2 cellular contexts compared by ENCODE assay signal in genomic region chr9:85741112-85741874, GRCh38.
A peak's percentile ranks its signal among the peaks of the same experiment; 100 is the strongest.
TF ChIP-seq lines count a peak whose summit lies in the region.

No MANE protein-coding gene starts in this region.

TF ChIP-seq in HEK293, 187 proteins besides CTCF, POLR2A, EP300 and RAD21 (continues in another document):
- TF ChIP-seq KLF8 (tag by site-specific recombination; IDR thresholded peaks at IDR 0.05) (peak; percentile 75; the same call in 1 of the 2 replicates), ZNF544 (tag by site-specific recombination; IDR thresholded peaks at IDR 0.05) (no peak), SP2 (tag by site-specific recombination; IDR thresholded peaks at IDR 0.05) (peak; percentile 62), ATF2 (tag by site-specific recombination; IDR thresholded peaks at IDR 0.05; ENCODE audit: low read depth) (no peak), WT1 (tag by site-specific recombination; IDR thresholded peaks at IDR 0.05) (no peak), ZNF146 (tag by site-specific recombination; IDR thresholded peaks at IDR 0.05) (peak; percentile 24; the same call in 1 of the 2 replicates), ZNF777 (tag by site-specific recombination; IDR thresholded peaks at IDR 0.05; ENCODE audit: borderline replicate concordance) (no peak; the same call in 1 of the 2 replicates), ZNF266 (tag by site-specific recombination; IDR thresholded peaks at IDR 0.05; ENCODE audit: low read depth) (no peak), ZNF335 (tag by site-specific recombination; conservative IDR thresholded peaks at IDR 0.05) (peak; percentile 30), ZNF585B (tag by site-specific recombination; IDR thresholded peaks at IDR 0.05) (no peak), ZBTB8A (tag by site-specific recombination; IDR thresholded peaks at IDR 0.05) (peak; percentile 99), PRDM10 (tag by site-specific recombination; IDR thresholded peaks at IDR 0.05) (peak; percentile 76), GLI4 (tag by site-specific recombination; IDR thresholded peaks at IDR 0.05) (no peak), ZNF423 (tag by site-specific recombination; IDR thresholded peaks at IDR 0.05) (no peak), KLF16 (tag by site-specific recombination; IDR thresholded peaks at IDR 0.05) (peak; percentile 58), TRIM28 (IDR thresholded peaks at IDR 0.05; ENCODE audit: borderline replicate concordance, low read length) (no peak), KLF7 (tag by site-specific recombination; IDR thresholded peaks at IDR 0.05; ENCODE audit: borderline replicate concordance) (peak; percentile 46; the same call in 1 of the 2 replicates), ZSCAN16 (tag by site-specific recombination; IDR thresholded peaks at IDR 0.05) (no peak), ZNF596 (tag by site-specific recombination; IDR thresholded peaks at IDR 0.05) (0 out of 2 replicates have a peak, but pooled peaks have one; percentile 41), MZF1 (tag by site-specific recombination; IDR thresholded peaks at IDR 0.05; ENCODE audit: borderline replicate concordance) (no peak), ZBTB11 (tag by site-specific recombination; conservative IDR thresholded peaks at IDR 0.05; ENCODE audit: low read depth) (peak; percentile 50; the same call in 1 of the 2 replicates)
- TF ChIP-seq, protein P1, sequence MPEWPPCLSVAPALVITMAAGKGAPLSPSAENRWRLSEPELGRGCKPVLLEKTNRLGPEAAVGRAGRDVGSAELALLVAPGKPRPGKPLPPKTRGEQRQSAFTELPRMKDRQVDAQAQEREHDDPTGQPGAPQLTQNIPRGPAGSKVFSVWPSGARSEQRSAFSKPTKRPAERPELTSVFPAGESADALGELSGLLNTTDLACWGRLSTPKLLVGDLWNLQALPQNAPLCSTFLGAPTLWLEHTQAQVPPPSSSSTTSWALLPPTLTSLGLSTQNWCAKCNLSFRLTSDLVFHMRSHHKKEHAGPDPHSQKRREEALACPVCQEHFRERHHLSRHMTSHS (tag by site-specific recombination; IDR thresholded peaks at IDR 0.05): no peak

TF ChIP-seq in H1, 55 proteins besides CTCF, POLR2A, EP300 and RAD21:
- TF ChIP-seq RBBP5 (IDR thresholded peaks at IDR 0.05; ENCODE audit: borderline replicate concordance, low read depth, low read length) (peak; percentile 61; the same call in 1 of the 2 replicates), BACH1 (IDR thresholded peaks at IDR 0.05; ENCODE audit: low read length) (no peak), SIN3A (conservative IDR thresholded peaks at IDR 0.05 in 1 of 2, IDR thresholded peaks at IDR 0.05 in 1 of 2; ENCODE audit: low read depth in 1 of 2, low read length in 2 of 2) (peak in 1 of 2 experiments; percentile 73; a peak in 2 of 4 replicates), KDM4A (IDR thresholded peaks at IDR 0.05; ENCODE audit: low read depth, low read length, severe bottlenecking) (peak; percentile 85), TEAD4 (IDR thresholded peaks at IDR 0.05; ENCODE audit: low read depth, low read length) (no peak), SP4 (IDR thresholded peaks at IDR 0.05; ENCODE audit: low read length) (no peak), TAF1 (IDR thresholded peaks at IDR 0.05; ENCODE audit: low read depth, low read length) (peak; percentile 25; the same call in 1 of the 2 replicates), ASH2L (IDR thresholded peaks at IDR 0.05; ENCODE audit: low read length) (peak; percentile 76), POLR2AphosphoS5 (IDR thresholded peaks at IDR 0.05; ENCODE audit: low read depth, low read length) (peak; percentile 46; the same call in 1 of the 2 replicates), ATF2 (IDR thresholded peaks at IDR 0.05; ENCODE audit: low read length) (no peak), MAX (IDR thresholded peaks at IDR 0.05) (peak; percentile 38; the same call in 1 of the 2 replicates), HDAC2 (IDR thresholded peaks at IDR 0.05; ENCODE audit: borderline replicate concordance in 1 of 2, low read depth in 2 of 2, low read length in 2 of 2) (peak in 1 of 2 experiments; percentile 57; a peak in 1 of 4 replicates), PHF8 (conservative IDR thresholded peaks at IDR 0.05; ENCODE audit: low read depth, low read length) (peak; percentile 79; the same call in 1 of the 2 replicates)
TF ChIP-seq in H1: peak in this region for 9.
